ENCODE assay signal across 8 cellular contexts in the genomic region with DNA sequence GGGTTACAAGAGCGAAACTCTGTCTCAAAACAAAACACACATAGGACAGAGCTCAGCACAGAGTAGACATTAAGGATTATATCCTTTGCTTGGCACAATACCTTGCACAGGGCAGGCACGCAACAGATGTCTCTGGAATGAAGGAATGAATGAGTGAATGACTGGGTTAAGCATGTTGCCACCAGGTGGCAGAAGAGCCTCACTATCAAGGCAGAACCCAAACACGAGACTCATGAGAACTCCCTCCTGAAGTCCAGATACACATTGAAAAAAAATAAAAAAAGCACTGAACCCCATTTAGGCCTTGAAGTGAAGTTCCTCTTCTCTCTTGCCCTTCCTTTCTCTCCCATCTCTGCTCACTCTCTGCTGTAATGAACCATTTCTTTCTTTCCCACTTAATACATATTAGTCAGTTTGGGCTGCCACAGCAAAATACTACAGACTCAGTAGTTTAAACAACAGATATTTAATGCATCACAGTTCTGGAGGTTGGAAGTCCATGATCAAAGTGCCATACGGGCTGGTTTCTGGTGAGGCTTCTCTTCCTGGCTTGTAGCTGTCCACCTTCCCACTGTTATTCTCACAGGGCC. TPM values are rescaled to one million over a fixed set of nuclear protein-coding genes. Genes with fewer than 3 reads are reported as not detected.
DNase-seq lines count a peak whose midpoint lies in the region; ATAC-seq and TF ChIP-seq lines count a peak whose summit lies in the region.

No MANE protein-coding gene starts in this region.

- peak; percentile 73 for ATAC-seq in GM18858 (IDR thresholded peaks at IDR 0.05; ENCODE audit: unreplicated experiment)
- ATAC-seq in HG03175 (IDR thresholded peaks at IDR 0.05; ENCODE audit: unreplicated experiment), result peak; percentile 80
- ATAC-seq in memory B cell (ENCODE audit: low read depth), result peak; percentile 96

- intact Hi-C loops in dorsolateral prefrontal cortex (cut with DNase I), result loop anchor here (2.0 to 5.0 kb wide), 4 partner anchors 153 to 455 kb away; a partner anchor contains a TSS

- H3K27me3 Mint-ChIP-seq in memory B cell, result no peaks in the 10 kb centered on the region

- H3K27ac ChIP-seq in dorsolateral prefrontal cortex, result no peak overlapping the region

- H3K4me1 Mint-ChIP-seq in memory B cell, result peaks cover 25% of the 10 kb centered on the region

- peak overlapping the region; percentile 20 for H3K27ac Mint-ChIP-seq in memory B cell

- no peak overlapping the region for H3K4me3 ChIP-seq in AG09309 (ENCODE audit: control insufficient read depth, low read depth, low read length)
- H3K4me3 ChIP-seq in dorsolateral prefrontal cortex, result no peak overlapping the region

- H3K9me3 Mint-ChIP-seq in memory B cell, result peaks cover 2% of the 10 kb centered on the region

- H3K27me3 ChIP-seq in dorsolateral prefrontal cortex, result no peaks in the 10 kb centered on the region

- H3K36me3 Mint-ChIP-seq in memory B cell, result peaks cover 2% of the 10 kb centered on the region

- H3K4me3 Mint-ChIP-seq in memory B cell, result peak overlapping the region; percentile 13

- TF ChIP-seq CTCF in AG09309 (IDR thresholded peaks at IDR 0.05; ENCODE audit: control insufficient read depth, insufficient read depth, low read depth, low read length, missing control alignments), result peak; percentile 79
- TF ChIP-seq CTCF in dorsolateral prefrontal cortex (IDR thresholded peaks at IDR 0.05 in 54 of 56, conservative IDR thresholded peaks at IDR 0.05 in 2 of 56; ENCODE audit: low read depth in 1 of 56, partially characterized antibody in 56 of 56), result peak; percentile 59 to 93 (median 84)

- DNase-seq in AG09309 (ENCODE audit: low read depth) (peak; percentile 63), NCI-H526 (lab: John Stamatoyannopoulos, UW) (peak; percentile 18 to 80), dorsolateral prefrontal cortex (peak in 9 of 10 donors; percentile 31 to 80 (median 61)), memory B cell (ENCODE audit: low spot score in 2 of 2) (peak; percentile 68 to 80)
- peak; percentile 78 for DNase-seq in activated CD4-positive, alpha-beta T cell treated with anti-CD3 and anti-CD28 coated beads, Interleukin-2, amount 50 U/mL, for 1 hour
- DNase-seq in stimulated activated CD8-positive, alpha-beta memory T cell treated with anti-CD3 and anti-CD28 coated beads, Interleukin-15, amount 100 ng/mL, for 48 hours (ENCODE audit: low read depth in 2 of 2), result peak; percentile 42 to 49

RNA-seq across cellular contexts. Expression of a gene that starts 26.6 kb away (rescaled TPM):
- total RNA-seq in dorsolateral prefrontal cortex, result 10 to 100 TPM; 23.3 to 51.5 (median 38.7) TPM
